ENCODE assay signal across 1 cellular context in the genomic region with DNA sequence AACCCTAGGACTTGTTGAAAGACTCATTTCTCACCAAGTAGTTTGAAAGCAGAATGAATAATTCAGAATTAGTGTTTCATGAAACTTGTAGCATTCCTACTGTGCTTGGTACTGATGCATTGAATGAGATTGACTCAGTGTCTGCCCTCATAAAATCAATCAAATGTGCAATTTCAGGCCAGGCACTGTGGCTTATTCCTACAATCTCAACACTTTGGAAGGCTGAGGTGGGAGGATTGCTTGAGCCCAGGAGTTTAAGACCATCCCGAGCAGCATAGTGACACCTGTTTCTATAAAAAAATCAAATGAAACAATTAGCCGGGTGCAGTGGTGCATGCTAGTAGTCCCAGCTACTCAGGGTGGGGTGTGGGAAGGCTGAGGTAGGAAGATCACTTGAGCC.
TF ChIP-seq lines count a peak whose summit lies in the region.

No MANE protein-coding gene starts in this region.

TF ChIP-seq in H1, 55 proteins besides CTCF, POLR2A, EP300 and RAD21 (continued from another document):
- no peak for TF ChIP-seq RXRA (IDR thresholded peaks at IDR 0.05; ENCODE audit: insufficient read depth, low read depth, low read length)
